In the genomic region with DNA sequence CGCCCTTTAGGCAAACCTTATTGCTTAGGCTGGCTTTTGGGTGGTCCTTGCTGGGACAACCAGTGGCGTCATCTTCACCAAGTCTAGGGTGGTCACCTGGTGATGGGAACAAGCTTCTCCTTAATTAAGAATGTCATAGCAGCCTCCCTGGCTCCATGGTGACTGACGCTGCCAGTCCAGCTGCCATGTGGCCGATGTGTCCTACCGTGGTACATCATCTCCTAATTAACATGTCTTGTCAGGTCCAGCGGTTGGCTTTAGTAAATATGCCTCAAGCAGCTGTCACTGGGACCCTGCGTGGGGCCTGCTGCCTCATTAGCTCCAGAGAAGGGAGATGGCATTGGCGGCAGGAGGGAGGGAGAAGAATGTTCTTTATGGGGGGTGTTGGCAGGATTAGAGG, we compare ENCODE assay signal across 14 cellular contexts.
DNase-seq lines count a peak whose midpoint lies in the region.
"Had no signal": no experiment of that assay in that cellular context is flagged by ENCODE, and none has a peak within 500 bp of the region (broad histone marks: within the 10 kb centered on the region; RNA-seq: fewer than 3 reads in every experiment).

No MANE protein-coding gene starts in this region.

- no peaks in the 10 kb centered on the region for H3K27me3 ChIP-seq in Karpas-422 (ENCODE audit: low read length)

- H3K9me3 Mint-ChIP-seq in activated naive CD4-positive, alpha-beta T cell treated with anti-CD3 and anti-CD28 coated beads for 36 hours: no peaks in the 10 kb centered on the region
- H3K9me3 Mint-ChIP-seq in activated T-helper 2 cell treated with anti-CD3 and anti-CD28 coated beads, Interferon-gamma antibody, Interleukin-2, Interleukin-4, amounts not matched to agents 10 μg/mL and 5 μg/mL and 100 μg/mL, durations not matched to agents 14 hours and 24 hours and 36 hours: no peaks in the 10 kb centered on the region
- H3K9me3 Mint-ChIP-seq: H9, HFFc6 had no signal

- H3K4me1 ChIP-seq in Karpas-422 (ENCODE audit: low read length): peaks cover 98% of the 10 kb centered on the region
- H3K4me1 ChIP-seq: Caco-2 had no signal

- H2AFZ ChIP-seq in Karpas-422 (ENCODE audit: low read length): no peak overlapping the region
- H2AFZ ChIP-seq: GM23248 had no signal

- no peak overlapping the region for H3K27ac Mint-ChIP-seq in activated naive CD4-positive, alpha-beta T cell treated with anti-CD3 and anti-CD28 coated beads for 36 hours
- no peak overlapping the region for H3K27ac Mint-ChIP-seq in activated T-helper 2 cell treated with anti-CD3 and anti-CD28 coated beads, Interferon-gamma antibody, Interleukin-2, Interleukin-4, amounts not matched to agents 10 μg/mL and 5 μg/mL and 100 μg/mL, durations not matched to agents 14 hours and 24 hours and 36 hours
- H3K27ac Mint-ChIP-seq: CD4-positive, alpha-beta memory T cell; H9 had no signal

- no peaks in the 10 kb centered on the region for H3K4me1 Mint-ChIP-seq in activated naive CD4-positive, alpha-beta T cell treated with anti-CD3 and anti-CD28 coated beads for 36 hours (ENCODE audit: low read depth)
- H3K4me1 Mint-ChIP-seq in activated T-helper 2 cell treated with anti-CD3 and anti-CD28 coated beads, Interferon-gamma antibody, Interleukin-2, Interleukin-4, amounts not matched to agents 10 μg/mL and 5 μg/mL and 100 μg/mL, durations not matched to agents 14 hours and 24 hours and 36 hours (ENCODE audit: low read depth): no peaks in the 10 kb centered on the region
- H3K4me1 Mint-ChIP-seq: CD4-positive, alpha-beta memory T cell had no signal

- H3K36me3 Mint-ChIP-seq in activated naive CD4-positive, alpha-beta T cell treated with anti-CD3 and anti-CD28 coated beads for 36 hours (ENCODE audit: low read depth): no peaks in the 10 kb centered on the region
- H3K36me3 Mint-ChIP-seq in activated T-helper 2 cell treated with anti-CD3 and anti-CD28 coated beads, Interferon-gamma antibody, Interleukin-2, Interleukin-4, amounts not matched to agents 10 μg/mL and 5 μg/mL and 100 μg/mL, durations not matched to agents 14 hours and 24 hours and 36 hours (ENCODE audit: low read depth): no peaks in the 10 kb centered on the region
- H3K36me3 Mint-ChIP-seq: CD4-positive, alpha-beta memory T cell had no signal

- H3K4me3 ChIP-seq in Karpas-422 (ENCODE audit: low read length): no peak overlapping the region
- H3K4me3 ChIP-seq: GM23248 had no signal

- no peak overlapping the region for H3K9ac ChIP-seq in Karpas-422 (ENCODE audit: low read length)
- H3K9ac ChIP-seq: GM23248 had no signal

- no peaks in the 10 kb centered on the region for H4K20me1 ChIP-seq in Karpas-422 (ENCODE audit: insufficient read depth, low read depth, low read length)

- no peaks in the 10 kb centered on the region for H3K79me2 ChIP-seq in Karpas-422 (ENCODE audit: low read length)

- intact Hi-C loops in activated naive CD4-positive, alpha-beta T cell treated with anti-CD3 and anti-CD28 coated beads for 36 hours (cut with micrococcal nuclease): no loop called here
- intact Hi-C loops in activated T-helper 2 cell treated with anti-CD3 and anti-CD28 coated beads, Interferon-gamma antibody, Interleukin-2, Interleukin-4, amounts not matched to agents 10 μg/mL and 5 μg/mL and 100 μg/mL, durations not matched to agents 14 hours and 24 hours and 36 hours (cut with micrococcal nuclease): no loop called here

- H3K9me2 ChIP-seq in Karpas-422 (replicated peaks; ENCODE audit: insufficient read depth, low read length): no peaks in the 10 kb centered on the region

- CTCF ChIA-PET in activated naive CD4-positive, alpha-beta T cell treated with anti-CD3 and anti-CD28 coated beads for 36 hours (lab: Charles Lee): interaction anchor here (0.6 kb wide), 1 partner anchor 11 kb away, joined by 3 read pairs; no protein-coding TSS in a partner anchor

- no peak for DNase-seq in Karpas-422
- DNase-seq in NCI-H1694 treated with DMSO at 0.1 percent for 48 hours (lab: John Stamatoyannopoulos, UW): peak; percentile 13
- peak; percentile 9 for DNase-seq in myocyte (ENCODE audit: low read depth)
- no peak for DNase-seq in activated naive CD4-positive, alpha-beta T cell treated with anti-CD3 and anti-CD28 coated beads for 36 hours
- DNase-seq in NCI-H2227 (lab: John Stamatoyannopoulos, UW; ENCODE audit: unreplicated experiment): no peak
- no peak for DNase-seq in activated T-helper 2 cell treated with anti-CD3 and anti-CD28 coated beads, Interferon-gamma antibody, Interleukin-2, Interleukin-4, amounts not matched to agents 10 μg/mL and 5 μg/mL and 100 μg/mL, durations not matched to agents 14 hours and 24 hours and 36 hours (ENCODE audit: low spot score)
- DNase-seq: C1 segment of cervical spinal cord; Caco-2; CD4-positive, alpha-beta memory T cell; DMS153; DND-41; GM23248; H9; HFFc6 had no signal

- peak overlapping the region; percentile 100 for H3K27ac ChIP-seq in Karpas-422 (ENCODE audit: low read length)

- H3K27me3 Mint-ChIP-seq in activated naive CD4-positive, alpha-beta T cell treated with anti-CD3 and anti-CD28 coated beads for 36 hours (ENCODE audit: low read depth): peaks cover 3% of the 10 kb centered on the region
- H3K27me3 Mint-ChIP-seq in activated T-helper 2 cell treated with anti-CD3 and anti-CD28 coated beads, Interferon-gamma antibody, Interleukin-2, Interleukin-4, amounts not matched to agents 10 μg/mL and 5 μg/mL and 100 μg/mL, durations not matched to agents 14 hours and 24 hours and 36 hours (ENCODE audit: low read depth): peaks cover 4% of the 10 kb centered on the region

- H3K4me2 ChIP-seq in Karpas-422 (ENCODE audit: low read depth, low read length, poor library complexity, severe bottlenecking): peak overlapping the region; percentile 87

- no peaks in the 10 kb centered on the region for H3K36me3 ChIP-seq in Karpas-422 (ENCODE audit: insufficient read depth, low read length)

- H3K4me3 Mint-ChIP-seq in activated naive CD4-positive, alpha-beta T cell treated with anti-CD3 and anti-CD28 coated beads for 36 hours: no peak overlapping the region
- no peak overlapping the region for H3K4me3 Mint-ChIP-seq in activated T-helper 2 cell treated with anti-CD3 and anti-CD28 coated beads, Interferon-gamma antibody, Interleukin-2, Interleukin-4, amounts not matched to agents 10 μg/mL and 5 μg/mL and 100 μg/mL, durations not matched to agents 14 hours and 24 hours and 36 hours (ENCODE audit: low read depth)
- H3K4me3 Mint-ChIP-seq: CD4-positive, alpha-beta memory T cell; H9; HFFc6 had no signal

- H3K9me3 ChIP-seq in Karpas-422 (ENCODE audit: low read length): no peaks in the 10 kb centered on the region
- H3K9me3 ChIP-seq: Caco-2 had no signal

Comparison
In these comparisons a context has a peak if more than half of its experiments do, and no peak if none do; other contexts are left out.
1. DNase-seq: peak in NCI-H1694 treated with DMSO at 0.1 percent for 48 hours (single experiment) and myocyte (single experiment); none in Karpas-422 (single experiment), activated naive CD4-positive, alpha-beta T cell treated with anti-CD3 and anti-CD28 coated beads for 36 hours (single experiment), NCI-H2227 (single experiment) and activated T-helper 2 cell treated with anti-CD3 and anti-CD28 coated beads, Interferon-gamma antibody, Interleukin-2, Interleukin-4, amounts not matched to agents 10 μg/mL and 5 μg/mL and 100 μg/mL, durations not matched to agents 14 hours and 24 hours and 36 hours (single experiment).